14 cellular contexts compared by ENCODE assay signal in the genomic region with DNA sequence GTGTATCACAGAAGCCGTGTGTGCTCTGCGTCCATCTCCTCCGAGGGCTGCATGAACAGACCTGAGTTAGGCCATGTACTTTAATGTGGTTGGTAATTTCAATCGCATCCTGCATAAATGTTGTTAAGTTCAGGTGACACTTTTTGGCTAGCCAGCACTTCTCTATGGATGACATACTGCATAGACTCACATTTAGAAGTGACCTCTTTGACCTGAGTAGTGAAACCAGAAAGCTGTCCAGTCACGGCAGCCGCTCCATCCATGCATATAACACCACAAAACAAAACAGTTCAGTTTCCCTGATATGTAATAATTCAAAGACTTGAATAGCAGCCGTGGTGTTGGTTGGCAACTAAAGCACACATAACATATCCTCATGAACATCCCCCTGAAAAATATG.
"Had no signal": no experiment of that assay in that cellular context is flagged by ENCODE, and none has a peak within 500 bp of the region (broad histone marks: within the 10 kb centered on the region; RNA-seq: fewer than 3 reads in every experiment).

No MANE protein-coding gene starts in this region.

- H3K27ac ChIP-seq: ascending aorta, lower lobe of right lung, tibial nerve, vagina had no signal

- H3K4me3 ChIP-seq: ascending aorta, dorsolateral prefrontal cortex, lower lobe of right lung, tibial nerve, vagina had no signal

- DNase-seq: activated CD4-positive, alpha-beta T cell treated with anti-CD3 and anti-CD28 coated beads for 1 hour; activated T-cell treated with anti-CD3 and anti-CD28 coated beads for 4 hours; immature natural killer cell; lower lobe of right lung; midbrain; posterior cingulate gyrus; stimulated activated CD4-positive, alpha-beta T cell treated with anti-CD3 and anti-CD28 coated beads, Interleukin-15, amount 100 ng/mL, for 24 hours; stimulated activated CD4-positive, alpha-beta T cell treated with anti-CD3 and anti-CD28 coated beads, Interleukin-4, amount 100 ng/mL, for 24 hours had no signal

- H3K27me3 ChIP-seq: ascending aorta, dorsolateral prefrontal cortex, tibial nerve, vagina had no signal

- H3K9me3 ChIP-seq: ascending aorta, lower lobe of right lung, tibial nerve, vagina had no signal

- H3K27ac Mint-ChIP-seq: T-helper 2 cell treated with Interferon-gamma antibody and Interleukin-4, amounts not matched to agents 5 μg/mL and 100 μg/mL, for 36 hours had no signal

- H3K9me3 Mint-ChIP-seq: immature natural killer cell; T-helper 2 cell treated with Interferon-gamma antibody and Interleukin-4, amounts not matched to agents 5 μg/mL and 100 μg/mL, for 36 hours had no signal

- H3K4me1 ChIP-seq: ascending aorta, lower lobe of right lung, tibial nerve, vagina had no signal

- ATAC-seq: esophagus mucosa, lower lobe of right lung had no signal

- H3K4me3 Mint-ChIP-seq: immature natural killer cell; T-helper 2 cell treated with Interferon-gamma antibody and Interleukin-4, amounts not matched to agents 5 μg/mL and 100 μg/mL, for 36 hours had no signal
